ENCODE assay signal across 16 cellular contexts in genomic region chr13:72507394-72508199, GRCh38.
A peak's percentile ranks its signal among the peaks of the same experiment; 100 is the strongest.
DNase-seq lines count a peak whose midpoint lies in the region; ATAC-seq and TF ChIP-seq lines count a peak whose summit lies in the region.
"Had no signal": no experiment of that assay in that cellular context is flagged by ENCODE, and none has a peak within 500 bp of the region (broad histone marks: within the 10 kb centered on the region; RNA-seq: fewer than 3 reads in every experiment).

No MANE protein-coding gene starts in this region.

- H3K4me1 ChIP-seq in osteoblast (ENCODE audit: insufficient read depth, low read length): no peaks in the 10 kb centered on the region
- H3K4me1 ChIP-seq in effector memory CD4-positive, alpha-beta T cell (ENCODE audit: control insufficient read depth, insufficient read depth, low read length, poor library complexity, severe bottlenecking): no peaks in the 10 kb centered on the region
- H3K4me1 ChIP-seq: testis had no signal

- H2AFZ ChIP-seq in osteoblast (ENCODE audit: low read length): peak overlapping the region; percentile 86

- H3K4me3 Mint-ChIP-seq in Calu3 (ENCODE audit: low read depth, unreplicated experiment): peak overlapping the region; percentile 50
- H3K4me3 Mint-ChIP-seq: activated T-helper 17 cell treated with anti-CD3 and anti-CD28 coated beads, Interleukin-2, amount 50 U/mL, for 72 hours; CD4-positive, CD25-positive, alpha-beta regulatory T cell had no signal

- H3K36me3 Mint-ChIP-seq in Calu3 (ENCODE audit: insufficient read depth, unreplicated experiment): no peaks in the 10 kb centered on the region
- H3K36me3 Mint-ChIP-seq: CD4-positive, CD25-positive, alpha-beta regulatory T cell had no signal

- H3K27me3 ChIP-seq in osteoblast (ENCODE audit: insufficient read depth, low read length): no peaks in the 10 kb centered on the region
- H3K27me3 ChIP-seq in effector memory CD4-positive, alpha-beta T cell (replicated peaks; ENCODE audit: control insufficient read depth, insufficient read depth, low read length, poor library complexity, severe bottlenecking): no peaks in the 10 kb centered on the region
- H3K27me3 ChIP-seq: testis had no signal

- H3K27me3 Mint-ChIP-seq in Calu3 (ENCODE audit: unreplicated experiment): no peaks in the 10 kb centered on the region
- H3K27me3 Mint-ChIP-seq: CD4-positive, CD25-positive, alpha-beta regulatory T cell had no signal

- H3K79me2 ChIP-seq in osteoblast (ENCODE audit: insufficient read depth, low read length): no peaks in the 10 kb centered on the region

- no peak for ATAC-seq in HG02642 (IDR thresholded peaks at IDR 0.05; ENCODE audit: poor library complexity, unreplicated experiment)
- ATAC-seq: activated T-helper 17 cell treated with anti-CD3 and anti-CD28 coated beads, Interleukin-2, amount 50 U/mL, for 72 hours had no signal

- CTCF ChIA-PET in Calu3 (lab: Charles Lee): no interaction called here

- DNase-seq in Calu3 (no peak), OCI-M1 (lab: John Stamatoyannopoulos, UW) (peak; percentile 20), epithelial cell of proximal tubule (ENCODE audit: low read depth) (no peak), osteoblast (ENCODE audit: insufficient read length, low spot score, missing footprints) (no peak), LoVo (ENCODE audit: low spot score) (no peak), C1 segment of cervical spinal cord (lab: John Stamatoyannopoulos, UW) (no peak)
- no peak for DNase-seq in effector memory CD4-positive, alpha-beta T cell
- DNase-seq: activated CD4-positive, CD25-positive, alpha-beta regulatory T cell treated with anti-CD3 and anti-CD28 coated beads, Interleukin-2, amount 50 U/mL, for 72 hours; caudate nucleus; CD4-positive, CD25-positive, alpha-beta regulatory T cell; KBM-7; NCI-H345; posterior cingulate gyrus; testis had no signal

- peak overlapping the region; percentile 77 for H3K4me2 ChIP-seq in osteoblast (ENCODE audit: insufficient read depth, low read length)

- intact Hi-C loops in Calu3 (cut with micrococcal nuclease; ENCODE audit: unreplicated experiment): no loop called here

- TF ChIP-seq CTCF in Calu3 (IDR thresholded peaks at IDR 0.05; ENCODE audit: unreplicated experiment) (no peak), epithelial cell of proximal tubule (conservative IDR thresholded peaks at IDR 0.05; ENCODE audit: low read depth, low read length) (no peak), osteoblast (IDR thresholded peaks at IDR 0.05; ENCODE audit: extremely low read depth, low read depth, low read length) (no peak)

- H3K9me3 Mint-ChIP-seq in Calu3 (ENCODE audit: low read depth, unreplicated experiment): no peaks in the 10 kb centered on the region
- H3K9me3 Mint-ChIP-seq: activated T-helper 17 cell treated with anti-CD3 and anti-CD28 coated beads, Interleukin-2, amount 50 U/mL, for 72 hours had no signal

- H3K36me3 ChIP-seq in osteoblast (ENCODE audit: insufficient read depth, low read length): no peaks in the 10 kb centered on the region
- no peaks in the 10 kb centered on the region for H3K36me3 ChIP-seq in effector memory CD4-positive, alpha-beta T cell (ENCODE audit: control insufficient read depth, insufficient read depth, low read length)

- no peaks in the 10 kb centered on the region for H3K9me3 ChIP-seq in osteoblast (ENCODE audit: low read depth, low read length)
- no peaks in the 10 kb centered on the region for H3K9me3 ChIP-seq in effector memory CD4-positive, alpha-beta T cell (ENCODE audit: control insufficient read depth, low read length)
- H3K9me3 ChIP-seq: testis had no signal

- H3K27ac Mint-ChIP-seq in Calu3 (ENCODE audit: unreplicated experiment): no peak overlapping the region
- H3K27ac Mint-ChIP-seq: activated T-helper 17 cell treated with anti-CD3 and anti-CD28 coated beads, Interleukin-2, amount 50 U/mL, for 72 hours; CD4-positive, CD25-positive, alpha-beta regulatory T cell had no signal

- H3K27ac ChIP-seq in osteoblast (ENCODE audit: low read depth, low read length): no peak overlapping the region
- no peak overlapping the region for H3K27ac ChIP-seq in effector memory CD4-positive, alpha-beta T cell (ENCODE audit: insufficient read depth, low read length, poor library complexity, severe bottlenecking)
- H3K27ac ChIP-seq: testis had no signal

- no TSS peak for BruUV-seq in Calu3 (replicated peaks; lab: Mats Ljungman, UMichigan)

- no peaks in the 10 kb centered on the region for H3K4me1 Mint-ChIP-seq in Calu3 (ENCODE audit: low read depth, unreplicated experiment)
- H3K4me1 Mint-ChIP-seq: activated T-helper 17 cell treated with anti-CD3 and anti-CD28 coated beads, Interleukin-2, amount 50 U/mL, for 72 hours; CD4-positive, CD25-positive, alpha-beta regulatory T cell had no signal

- H3K4me3 ChIP-seq in epithelial cell of proximal tubule (ENCODE audit: low read depth, low read length): peak overlapping the region; percentile 44
- peak overlapping the region; percentile 66 for H3K4me3 ChIP-seq in osteoblast (ENCODE audit: insufficient read depth, low read length)
- H3K4me3 ChIP-seq in effector memory CD4-positive, alpha-beta T cell (ENCODE audit: insufficient read depth, low read depth, low read length, poor library complexity, severe bottlenecking): no peak overlapping the region

- H4K20me1 ChIP-seq in osteoblast (ENCODE audit: insufficient read depth, low read length): no peaks in the 10 kb centered on the region
